13 cellular contexts compared by ENCODE assay signal in genomic region chr6:149455028-149455732, GRCh38. TPM values are rescaled to one million over a fixed set of nuclear protein-coding genes. Genes with fewer than 3 reads are reported as not detected.
DNase-seq lines count a peak whose midpoint lies in the region; ATAC-seq, FAIRE-seq and TF ChIP-seq lines count a peak whose summit lies in the region.
"Had no signal": no experiment of that assay in that cellular context is flagged by ENCODE, and none has a peak within 500 bp of the region (broad histone marks: within the 10 kb centered on the region; RNA-seq: fewer than 3 reads in every experiment).

No MANE protein-coding gene starts in this region.

- H3K4me1 ChIP-seq in pancreas: peaks cover 11 to 19% (median 13%) of the 10 kb centered on the region in 3 donors

- no peak overlapping the region for H3K4me3 ChIP-seq in pancreas

- FAIRE-seq in pancreas (lab: Jason Lieb, UNC): no peak

- H3K9me3 ChIP-seq in pancreas: no peaks in the 10 kb centered on the region

- ATAC-seq in Right ventricle myocardium inferior (peak; percentile 9), left cardiac atrium (peak; percentile 2), pancreas (peak; percentile 1 to 2 (median 2)), GM19467 (IDR thresholded peaks at IDR 0.05; ENCODE audit: unreplicated experiment) (no peak), GM21737 (IDR thresholded peaks at IDR 0.05; ENCODE audit: unreplicated experiment) (no peak), HG03196 (IDR thresholded peaks at IDR 0.05; ENCODE audit: unreplicated experiment) (no peak)

- no peaks in the 10 kb centered on the region for H3K36me3 ChIP-seq in pancreas
- H3K36me3 ChIP-seq: WERI-Rb-1 had no signal

- H3K27me3 ChIP-seq in pancreas: no peaks in the 10 kb centered on the region

- no peak for DNase-seq in Right ventricle myocardium inferior (ENCODE audit: missing footprints)
- DNase-seq in cardiac septum (ENCODE audit: low spot score): no peak
- DNase-seq in left cardiac atrium: no peak
- no peak for DNase-seq in pancreas
- DNase-seq in hippocampal formation (lab: John Stamatoyannopoulos, UW): no peak
- DNase-seq: NCI-H510A, WERI-Rb-1 had no signal

- no peak for TF ChIP-seq CTCF in pancreas (IDR thresholded peaks at IDR 0.05)

- peak overlapping the region; percentile 13 to 52 (median 34) for H3K27ac ChIP-seq in pancreas
- H3K27ac ChIP-seq: HL-60, WERI-Rb-1 had no signal

- intact Hi-C loops in Right ventricle myocardium inferior (cut with DNase I): loop anchor here (5.0 kb wide), 1 partner anchor 42 kb away; no protein-coding TSS in a partner anchor
- intact Hi-C loops in cardiac septum (cut with DNase I): no loop called here
- intact Hi-C loops in left cardiac atrium (cut with DNase I): loop anchor here in 1 of 2 donors (10.0 kb wide), 1 partner anchor 60 kb away; no protein-coding TSS in a partner anchor
- intact Hi-C loops in pancreas (cut with DNase I): no loop called here

- WGBS in pancreas, 2 donors: 84 to 85% methylated on average over 11 of the region's 11 CpGs

RNA-seq across cellular contexts. Expression of gene ZC3H12D, which starts 29.6 kb away (rescaled TPM):
- 0.51 TPM for total RNA-seq in Right ventricle myocardium inferior
- total RNA-seq in cardiac septum: 0.35 TPM
- 1 to 10 TPM in 1 of 2 donors, under 1 TPM in 1; 0.47 to 1.6 TPM for total RNA-seq in left cardiac atrium
- total RNA-seq in pancreas: 1 to 10 TPM in 1 of 6 donors, under 1 TPM in 5; 0.08 to 1.1 (median 0.56) TPM
- under 1 TPM; 0.16 to 0.23 TPM for polyA plus RNA-seq in pancreas
- total RNA-seq: kidney epithelial cell had no signal

RNA-seq across cellular contexts. Expression of gene SUMO4, which starts 55.1 kb away (rescaled TPM):
- not detected for total RNA-seq in Right ventricle myocardium inferior
- total RNA-seq in cardiac septum: 1.3 TPM
- under 1 TPM; 0.63 to 0.71 TPM for total RNA-seq in left cardiac atrium
- total RNA-seq in pancreas: 1 to 10 TPM in 1 of 6 donors, under 1 TPM in 5; 0.28 to 1.5 (median 0.90) TPM
- under 1 TPM in 1 of 2 donors, not detected in 1; 0.09 TPM for polyA plus RNA-seq in pancreas
- total RNA-seq: kidney epithelial cell, M059J had no signal

Comparison
In these comparisons a context has a peak if more than half of its experiments do, and no peak if none do; other contexts are left out.
1. ATAC-seq: peak in Right ventricle myocardium inferior (single experiment), left cardiac atrium (2 of 2) and pancreas (4 of 4); none in GM19467 (single experiment), GM21737 (single experiment) and HG03196 (single experiment).